In the genomic region with DNA sequence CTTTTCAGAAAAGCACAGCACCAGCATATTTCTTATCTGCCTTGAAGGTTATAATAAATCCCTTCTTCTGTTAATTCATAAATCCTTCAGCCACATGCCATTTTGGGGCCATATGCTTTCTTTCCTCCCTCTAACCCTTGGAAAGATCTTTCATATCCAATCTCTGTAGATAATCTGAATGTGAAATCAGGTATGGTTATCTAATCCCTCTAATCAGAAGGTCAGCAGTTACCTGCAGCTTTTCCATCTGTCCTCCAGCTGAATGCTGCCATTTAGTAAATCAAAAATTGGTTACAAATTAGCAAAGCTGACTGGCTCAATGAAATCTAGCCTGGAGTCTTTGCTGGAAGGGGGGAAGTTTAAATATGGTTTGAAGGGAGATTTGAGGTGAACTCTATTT, we compare ENCODE assay signal across 27 cellular contexts.
"Had no signal": no experiment of that assay in that cellular context is flagged by ENCODE, and none has a peak within 500 bp of the region (broad histone marks: within the 10 kb centered on the region; RNA-seq: fewer than 3 reads in every experiment).

No MANE protein-coding gene starts in this region.

- H3K4me3 ChIP-seq: cardiac muscle cell, Peyer's patch, SJCRH30 had no signal

- H3K4me1 ChIP-seq: Peyer's patch had no signal

- H3K9me3 ChIP-seq: Peyer's patch had no signal

- H3K27ac ChIP-seq: brain microvascular endothelial cell, cardiac muscle cell, Peyer's patch, RWPE1, SJCRH30 had no signal

- ATAC-seq: activated CD4-positive, alpha-beta T cell treated with anti-CD3 and anti-CD28 coated beads for 36 hours; T-helper 17 cell had no signal

- H3K36me3 ChIP-seq: brain microvascular endothelial cell, cardiac muscle cell, Peyer's patch, SJCRH30 had no signal

- H3K27me3 ChIP-seq: brain microvascular endothelial cell, cardiac muscle cell, Peyer's patch, SJCRH30 had no signal

- DNase-seq: activated B cell treated with CpG ODN at 0.5 μM for 24 hours; activated CD4-positive, alpha-beta memory T cell treated with anti-CD3 and anti-CD28 coated beads, Interleukin-2, amount 10 ng/mL, durations not matched to agents 7 days and 5 days; activated CD4-positive, alpha-beta T cell treated with anti-CD3 and anti-CD28 coated beads for 36 hours; activated CD4-positive, alpha-beta T cell treated with anti-CD3 and anti-CD28 coated beads, Interleukin-2, amount 50 U/mL, for 1 hour; activated gamma-delta T cell treated with Interleukin-2 at 50 U/mL for 16 hours; activated naive CD4-positive, alpha-beta T cell treated with anti-CD3 and anti-CD28 coated beads, Interleukin-2, amount 10 ng/mL, durations not matched to agents 7 days and 5 days; activated naive CD8-positive, alpha-beta T cell treated with anti-CD3 and anti-CD28 coated beads for 36 hours; activated T-cell treated with anti-CD3 and anti-CD28 coated beads for 4 hours; activated T-cell treated with anti-CD3 and anti-CD28 coated beads, Interleukin-2, amount 50 U/mL, for 48 hours; brain microvascular endothelial cell; cortex of kidney; KG1; NCI-H1092; NCI-H1417; NCI-H1694; NCI-H2029; NCI-H2107; NCI-H510A treated with DMSO at 0.1 percent for 48 hours; NCI-H774; NK-92 treated with Interleukin-12 subunit alpha and Interleukin-12 subunit beta, amount 100 ng/mL, for 24 hours; Peyer's patch; Right ventricle myocardium superior; SJCRH30; T-helper 17 cell; T-helper 9 cell had no signal
